14 cellular contexts compared by ENCODE assay signal in the genomic region with DNA sequence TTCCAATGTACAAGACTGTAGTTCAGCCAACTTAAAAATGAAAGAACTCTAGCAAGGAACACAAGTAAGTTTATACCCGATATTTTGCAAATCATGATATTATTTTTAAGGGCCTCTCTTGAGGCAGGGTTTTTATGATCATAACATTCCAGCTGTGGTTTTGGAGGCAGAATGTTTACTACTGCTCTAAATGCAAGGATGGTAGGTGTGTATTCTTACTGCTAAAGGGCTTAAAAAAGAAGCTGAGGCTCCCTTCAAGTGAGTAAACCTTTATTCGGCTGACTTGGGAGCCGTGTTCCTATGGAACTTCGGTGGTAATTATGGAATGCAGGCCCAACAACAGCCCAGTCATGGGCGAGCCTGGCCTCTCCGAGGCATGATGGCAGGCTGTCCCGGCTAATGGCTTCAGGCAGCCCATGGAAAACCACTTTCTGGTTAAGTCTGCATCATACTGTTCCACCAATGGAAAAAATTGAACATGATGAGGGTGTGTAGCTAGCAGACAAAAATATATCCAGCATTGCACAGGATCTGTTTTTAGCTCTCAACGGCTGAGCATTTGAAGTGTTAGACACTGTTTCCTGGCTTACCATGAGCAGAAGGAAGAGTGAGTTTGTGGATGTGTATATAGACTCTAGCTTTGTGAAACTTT.
A peak's percentile ranks its signal among the peaks of the same experiment; 100 is the strongest.
DNase-seq lines count a peak whose midpoint lies in the region; ATAC-seq, FAIRE-seq and TF ChIP-seq lines count a peak whose summit lies in the region.
"Had no signal": no experiment of that assay in that cellular context is flagged by ENCODE, and none has a peak within 500 bp of the region (broad histone marks: within the 10 kb centered on the region; RNA-seq: fewer than 3 reads in every experiment).

No MANE protein-coding gene starts in this region.

- peak overlapping the region; percentile 35 for H2AFZ ChIP-seq in astrocyte (ENCODE audit: low read depth, low read length)
- no peak overlapping the region for H2AFZ ChIP-seq in mesenchymal stem cell (ENCODE audit: low read depth, low read length)

- no peaks in the 10 kb centered on the region for H3K27me3 Mint-ChIP-seq in astrocyte (ENCODE audit: low read depth, unreplicated experiment)

- peak; percentile 47 for DNase-seq in M059J (ENCODE audit: low read depth)
- peak; percentile 61 for DNase-seq in astrocyte (ENCODE audit: low read depth)
- no peak for DNase-seq in mesenchymal stem cell
- DNase-seq in tibial nerve (ENCODE audit: low spot score in 2 of 2): no peak
- DNase-seq in H4 (ENCODE audit: low spot score): no peak
- DNase-seq in GDM1 (lab: John Stamatoyannopoulos, UW): no peak
- DNase-seq: DMS79; NCI-H1105 treated with DMSO at 0.1 percent for 48 hours; NCI-H510A treated with DMSO at 0.1 percent for 48 hours; stimulated activated CD4-positive, alpha-beta T cell treated with anti-CD3 and anti-CD28 coated beads, Interleukin-4, amount 100 ng/mL, for 1 hour had no signal

- H3K4ac ChIP-seq in mesenchymal stem cell (ENCODE audit: low read depth in 1 of 2, low read length in 2 of 2): no peak overlapping the region

- no peaks in the 10 kb centered on the region for H3K36me3 ChIP-seq in BLaER1
- H3K36me3 ChIP-seq in astrocyte (ENCODE audit: insufficient read depth, low read length): no peaks in the 10 kb centered on the region
- H3K36me3 ChIP-seq in mesenchymal stem cell (ENCODE audit: control insufficient read depth in 1 of 2, insufficient read depth in 2 of 2, low read depth in 1 of 2, low read length in 2 of 2): no peaks in the 10 kb centered on the region
- no peaks in the 10 kb centered on the region for H3K36me3 ChIP-seq in tibial nerve

- H4K8ac ChIP-seq in mesenchymal stem cell (ENCODE audit: low read length): no peak overlapping the region

- no peaks in the 10 kb centered on the region for H3K79me2 ChIP-seq in astrocyte (ENCODE audit: insufficient read depth, low read length)

- no peak overlapping the region for H3K4me3 Mint-ChIP-seq in astrocyte (ENCODE audit: unreplicated experiment)
- H3K4me3 Mint-ChIP-seq: B cell had no signal

- no peak overlapping the region for H3K23ac ChIP-seq in mesenchymal stem cell (ENCODE audit: low read length in 2 of 2)

- H2AK5ac ChIP-seq in mesenchymal stem cell (ENCODE audit: low read length, severe bottlenecking): peak overlapping the region; percentile 51

- H3K18ac ChIP-seq in mesenchymal stem cell (ENCODE audit: low read depth in 1 of 2, low read length in 2 of 2): peak overlapping the region in 1 of 2 experiments; percentile 70

- no peaks in the 10 kb centered on the region for H3K9me3 Mint-ChIP-seq in astrocyte (ENCODE audit: unreplicated experiment)

- H3K9ac ChIP-seq in BLaER1: peak overlapping the region; percentile 56; the same call in 1 of the 2 replicates
- peak overlapping the region; percentile 56 for H3K9ac ChIP-seq in astrocyte (ENCODE audit: low read length)
- H3K9ac ChIP-seq in mesenchymal stem cell (ENCODE audit: low read length): peak overlapping the region; percentile 1

- ATAC-seq in GM19463 (IDR thresholded peaks at IDR 0.05; ENCODE audit: unreplicated experiment): no peak

- H2BK12ac ChIP-seq in mesenchymal stem cell (ENCODE audit: low read length in 2 of 2): no peak overlapping the region

- H3K4me3 ChIP-seq in BLaER1 (peak overlapping the region; percentile 32; the same call in 1 of the 2 replicates), astrocyte (ENCODE audit: insufficient read depth, low read depth, low read length) (no peak overlapping the region), mesenchymal stem cell (ENCODE audit: insufficient read depth in 1 of 2, low read depth in 1 of 2, low read length in 2 of 2) (no peak overlapping the region), tibial nerve (no peak overlapping the region)

- H2BK5ac ChIP-seq in mesenchymal stem cell (ENCODE audit: low read depth, low read length, poor library complexity, severe bottlenecking): no peak overlapping the region

- no peaks in the 10 kb centered on the region for H3K79me1 ChIP-seq in mesenchymal stem cell (replicated peaks; ENCODE audit: low read length, poor library complexity, severe bottlenecking)

- no peak overlapping the region for H2BK15ac ChIP-seq in mesenchymal stem cell (ENCODE audit: low read depth, poor library complexity, severe bottlenecking)

- H3K36me3 Mint-ChIP-seq in astrocyte (ENCODE audit: low read depth, unreplicated experiment): no peaks in the 10 kb centered on the region

- H3K9me3 ChIP-seq in BLaER1 (no peaks in the 10 kb centered on the region), astrocyte (ENCODE audit: insufficient read depth, low read depth, low read length) (no peaks in the 10 kb centered on the region), mesenchymal stem cell (ENCODE audit: control insufficient read depth, low read length) (no peaks in the 10 kb centered on the region), tibial nerve (no peaks in the 10 kb centered on the region)

- no peak for TF ChIP-seq EP300 in tibial nerve (IDR thresholded peaks at IDR 0.05)

- no peak for FAIRE-seq in astrocyte (lab: Jason Lieb, UNC)
- FAIRE-seq: GM19239 had no signal

- peak overlapping the region; percentile 39 for H4K91ac ChIP-seq in mesenchymal stem cell (ENCODE audit: low read length)

- H2BK120ac ChIP-seq in mesenchymal stem cell (ENCODE audit: low read depth, low read length): no peak overlapping the region

- no peaks in the 10 kb centered on the region for H4K20me1 ChIP-seq in BLaER1
- no peaks in the 10 kb centered on the region for H4K20me1 ChIP-seq in astrocyte (ENCODE audit: insufficient read depth, low read length)

- H3K27me3 ChIP-seq in BLaER1 (no peaks in the 10 kb centered on the region), astrocyte (ENCODE audit: insufficient read depth, low read length) (no peaks in the 10 kb centered on the region), mesenchymal stem cell (ENCODE audit: control insufficient read depth in 1 of 2, insufficient read depth in 1 of 2, low read length in 2 of 2) (no peaks in the 10 kb centered on the region), tibial nerve (no peaks in the 10 kb centered on the region)

- H3K4me2 ChIP-seq in BLaER1 (peak overlapping the region; percentile 66), astrocyte (ENCODE audit: low read length) (peak overlapping the region; percentile 55), mesenchymal stem cell (ENCODE audit: low read length, poor library complexity, severe bottlenecking) (no peak overlapping the region)

- no peak for TF ChIP-seq CTCF in astrocyte (IDR thresholded peaks at IDR 0.05; ENCODE audit: insufficient read depth, low read depth, low read length)
- no peak for TF ChIP-seq CTCF in tibial nerve (IDR thresholded peaks at IDR 0.05)

- H3K27ac ChIP-seq in BLaER1: peak overlapping the region; percentile 16
- peak overlapping the region; percentile 54 for H3K27ac ChIP-seq in astrocyte (ENCODE audit: low read depth, low read length)
- no peak overlapping the region for H3K27ac ChIP-seq in mesenchymal stem cell (ENCODE audit: low read length, poor library complexity, severe bottlenecking)
- peak overlapping the region in 2 of 4 donors; percentile 11 to 14 for H3K27ac ChIP-seq in tibial nerve

- 89% methylated on average over 8 of the region's 8 CpGs for WGBS in mesenchymal stem cell
- WGBS in tibial nerve, 2 donors: 45 to 55% methylated on average over 8 of the region's 8 CpGs

- TF ChIP-seq POLR2A in tibial nerve (IDR thresholded peaks at IDR 0.05): no peak

- H3K27ac Mint-ChIP-seq in astrocyte (ENCODE audit: unreplicated experiment): peak overlapping the region; percentile 36
- H3K27ac Mint-ChIP-seq: B cell had no signal

- H3K4me1 ChIP-seq in BLaER1 (peaks cover 24% of the 10 kb centered on the region), astrocyte (ENCODE audit: insufficient read depth, low read length) (peaks cover 23% of the 10 kb centered on the region), mesenchymal stem cell (ENCODE audit: control insufficient read depth, insufficient read depth, low read depth, low read length) (peaks cover 3% of the 10 kb centered on the region), tibial nerve (no peaks in the 10 kb centered on the region)

- H3K4me1 Mint-ChIP-seq in astrocyte (ENCODE audit: low read depth, unreplicated experiment): peaks cover 39% of the 10 kb centered on the region

- no peak overlapping the region for H3K14ac ChIP-seq in mesenchymal stem cell (ENCODE audit: low read length in 2 of 2)

Comparison
In these comparisons a context has a peak if more than half of its experiments do, and no peak if none do; other contexts are left out.
1. H3K9ac ChIP-seq: peak in every context shown above with its lines; median percentile 56 in BLaER1; 56 in astrocyte; 1 in mesenchymal stem cell.
2. DNase-seq: peak in M059J (single experiment) and astrocyte (single experiment); none in mesenchymal stem cell (single experiment), tibial nerve (0 of 2), H4 (single experiment) and GDM1 (single experiment).